30 cellular contexts compared by ENCODE assay signal in the genomic region with DNA sequence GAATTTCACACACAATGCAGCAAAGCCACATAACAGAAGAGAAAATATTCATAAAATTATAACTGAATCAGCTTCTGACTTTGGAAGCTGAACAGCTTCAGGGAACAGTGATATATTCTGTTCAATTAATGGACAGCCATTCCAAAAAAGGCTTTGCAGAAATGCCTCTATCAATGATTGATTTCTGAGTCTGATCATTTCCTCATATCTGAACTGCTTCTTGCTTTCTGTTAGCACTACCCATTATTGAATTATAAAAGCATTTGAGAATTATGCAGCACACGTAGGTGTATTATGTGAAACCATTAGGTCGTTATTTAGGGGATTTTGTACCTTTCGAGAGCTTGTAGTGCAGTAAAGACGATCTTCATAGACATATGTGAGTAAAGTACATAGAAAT.
"Had no signal": no experiment of that assay in that cellular context is flagged by ENCODE, and none has a peak within 500 bp of the region (broad histone marks: within the 10 kb centered on the region; RNA-seq: fewer than 3 reads in every experiment).

No MANE protein-coding gene starts in this region.

- H3K9me3 Mint-ChIP-seq: activated naive CD8-positive, alpha-beta T cell treated with anti-CD3 and anti-CD28 coated beads, Interleukin-2, amount 10 ng/mL, durations not matched to agents 7 days and 5 days; effector memory CD8-positive, alpha-beta T cell; neural crest cell had no signal

- H3K27ac Mint-ChIP-seq: activated CD4-positive, alpha-beta T cell treated with anti-CD3 and anti-CD28 coated beads for 36 hours; activated naive CD4-positive, alpha-beta T cell treated with anti-CD3 and anti-CD28 coated beads for 36 hours; activated naive CD8-positive, alpha-beta T cell treated with anti-CD3 and anti-CD28 coated beads, Interleukin-2, amount 10 ng/mL, durations not matched to agents 7 days and 5 days; effector memory CD8-positive, alpha-beta T cell; mesothelial cell of epicardium; stimulated activated naive B cell treated with anti-CD40 and anti-IgM and Interleukin-4, amounts not matched to agents 10 μg/mL and 1 μg/mL and 100 μg/mL, for 72 hours; T-helper 2 cell treated with Interferon-gamma antibody and Interleukin-4, amounts not matched to agents 5 μg/mL and 100 μg/mL, for 36 hours had no signal

- ATAC-seq: activated CD4-positive, alpha-beta T cell treated with anti-CD3 and anti-CD28 coated beads for 36 hours; effector memory CD8-positive, alpha-beta T cell; gastrocnemius medialis; left colon; stimulated activated naive B cell treated with anti-CD40 and anti-IgM and Interleukin-4, amounts not matched to agents 10 μg/mL and 1 μg/mL and 100 μg/mL, for 72 hours; upper lobe of right lung had no signal

- H3K4me1 ChIP-seq: gastrocnemius medialis, pancreas, prostate gland, right atrium auricular region, stomach, thyroid gland, upper lobe of right lung had no signal

- H3K27ac ChIP-seq: gastrocnemius medialis, pancreas, prostate gland, right atrium auricular region, stomach, thyroid gland, upper lobe of right lung had no signal

- H3K27me3 ChIP-seq: gastrocnemius medialis, pancreas, right atrium auricular region, stomach, thyroid gland, upper lobe of right lung had no signal

- H3K4me3 Mint-ChIP-seq: activated CD4-positive, alpha-beta T cell treated with anti-CD3 and anti-CD28 coated beads for 36 hours; activated naive CD4-positive, alpha-beta T cell treated with anti-CD3 and anti-CD28 coated beads for 36 hours; activated naive CD8-positive, alpha-beta T cell treated with anti-CD3 and anti-CD28 coated beads, Interleukin-2, amount 10 ng/mL, durations not matched to agents 7 days and 5 days; effector memory CD8-positive, alpha-beta T cell; mesothelial cell of epicardium; naive B cell; neural crest cell; stimulated activated naive B cell treated with anti-CD40 and anti-IgM and Interleukin-4, amounts not matched to agents 10 μg/mL and 1 μg/mL and 100 μg/mL, for 72 hours; T-helper 2 cell treated with Interferon-gamma antibody and Interleukin-4, amounts not matched to agents 5 μg/mL and 100 μg/mL, for 36 hours had no signal

- H3K9me3 ChIP-seq: gastrocnemius medialis, pancreas, prostate gland, stomach, thyroid gland, upper lobe of right lung had no signal

- DNase-seq: activated CD4-positive, alpha-beta T cell treated with anti-CD3 and anti-CD28 coated beads for 36 hours; activated CD4-positive, alpha-beta T cell treated with anti-CD3 and anti-CD28 coated beads, Interleukin-2, amount 50 U/mL, for 48 hours; activated CD4-positive, CD25-positive, alpha-beta regulatory T cell; activated CD8-positive, alpha-beta memory T cell treated with anti-CD3 and anti-CD28 coated beads for 24 hours; activated effector memory CD4-positive, alpha-beta T cell treated with Interleukin-2 at 50 U/mL for 16 hours; activated naive CD4-positive, alpha-beta T cell treated with anti-CD3 and anti-CD28 coated beads for 36 hours; activated naive CD8-positive, alpha-beta T cell treated with anti-CD3 and anti-CD28 coated beads, Interleukin-2, amount 10 ng/mL, durations not matched to agents 7 days and 5 days; amniotic stem cell; caudate nucleus; cortex of kidney; effector memory CD8-positive, alpha-beta T cell; erythroblast; gastrocnemius medialis; hippocampal formation; left colon; mammary epithelial cell; naive B cell; nucleus accumbens; pancreas; stimulated activated CD4-positive, alpha-beta T cell treated with anti-CD3 and anti-CD28 coated beads, Interleukin-1b, Interleukin-23, amount 100 ng/mL, for 48 hours; stimulated activated naive B cell treated with anti-CD40 and anti-IgM and Interleukin-4, amounts not matched to agents 10 μg/mL and 1 μg/mL and 100 μg/mL, for 72 hours; stomach; thyroid gland; upper lobe of right lung had no signal

- H3K27me3 Mint-ChIP-seq: activated CD4-positive, alpha-beta T cell treated with anti-CD3 and anti-CD28 coated beads for 36 hours; activated naive CD8-positive, alpha-beta T cell treated with anti-CD3 and anti-CD28 coated beads, Interleukin-2, amount 10 ng/mL, durations not matched to agents 7 days and 5 days; effector memory CD8-positive, alpha-beta T cell; naive B cell; stimulated activated naive B cell treated with anti-CD40 and anti-IgM and Interleukin-4, amounts not matched to agents 10 μg/mL and 1 μg/mL and 100 μg/mL, for 72 hours had no signal

- H3K4me2 ChIP-seq: smooth muscle cell had no signal

- H3K4me3 ChIP-seq: gastrocnemius medialis, pancreas, prostate gland, right atrium auricular region, smooth muscle cell, stomach, thyroid gland, upper lobe of right lung had no signal
